Comparison of ENCODE assay signal across 18 cellular contexts in genomic region chr3:153338487-153338886, GRCh38.
DNase-seq lines count a peak whose midpoint lies in the region; ATAC-seq, FAIRE-seq and TF ChIP-seq lines count a peak whose summit lies in the region.
"Had no signal": no experiment of that assay in that cellular context is flagged by ENCODE, and none has a peak within 500 bp of the region (broad histone marks: within the 10 kb centered on the region; RNA-seq: fewer than 3 reads in every experiment).

No MANE protein-coding gene starts in this region.

- H3K27ac ChIP-seq in kidney (ENCODE audit: low read depth in 2 of 2, low read length in 2 of 2) (no peak overlapping the region), ovary (no peak overlapping the region)
- H3K27ac ChIP-seq: BLaER1 had no signal

- peaks cover 3% of the 10 kb centered on the region for H3K4me1 Mint-ChIP-seq in T-helper 17 cell
- peaks cover 3% of the 10 kb centered on the region for H3K4me1 Mint-ChIP-seq in activated CD4-positive, alpha-beta memory T cell treated with anti-CD3 and anti-CD28 coated beads, Interleukin-2, amount 10 ng/mL, durations not matched to agents 7 days and 5 days
- H3K4me1 Mint-ChIP-seq in natural killer cell treated with Interleukin-12 subunit alpha and Interleukin-12 subunit beta and Interleukin-15 and Interleukin-18, amount 100 ng/mL, for 72 hours (ENCODE audit: low read depth in 2 of 2): peaks cover 0 to 4% of the 10 kb centered on the region in 2 donors
- H3K4me1 Mint-ChIP-seq: central memory CD8-positive, alpha-beta T cell had no signal

- H3K9ac ChIP-seq in kidney (ENCODE audit: low read length in 2 of 2): no peak overlapping the region
- H3K9ac ChIP-seq: BLaER1 had no signal

- FAIRE-seq in kidney (lab: Jason Lieb, UNC): no peak

- POLR2A ChIA-PET in activated CD4-positive, alpha-beta memory T cell treated with anti-CD3 and anti-CD28 coated beads, Interleukin-2, amount 10 ng/mL, durations not matched to agents 7 days and 5 days (lab: Charles Lee): no interaction called here

- no peak for TF ChIP-seq CTCF in fibroblast of mammary gland (conservative IDR thresholded peaks at IDR 0.05; ENCODE audit: control insufficient read depth, insufficient read depth, low read depth, low read length)
- no peak for TF ChIP-seq CTCF in kidney (IDR thresholded peaks at IDR 0.05; ENCODE audit: borderline replicate concordance, extremely low read depth, insufficient read depth)
- TF ChIP-seq CTCF in ovary (IDR thresholded peaks at IDR 0.05): no peak

- H3K36me3 Mint-ChIP-seq in T-helper 17 cell (ENCODE audit: low read depth): no peaks in the 10 kb centered on the region
- no peaks in the 10 kb centered on the region for H3K36me3 Mint-ChIP-seq in activated CD4-positive, alpha-beta memory T cell treated with anti-CD3 and anti-CD28 coated beads, Interleukin-2, amount 10 ng/mL, durations not matched to agents 7 days and 5 days (ENCODE audit: low read depth)
- H3K36me3 Mint-ChIP-seq in natural killer cell treated with Interleukin-12 subunit alpha and Interleukin-12 subunit beta and Interleukin-15 and Interleukin-18, amount 100 ng/mL, for 72 hours: peaks cover 5% of the 10 kb centered on the region

- DNase-seq in AG08396 (ENCODE audit: low spot score) (peak; percentile 8), T-helper 17 cell (no peak), fibroblast of mammary gland (ENCODE audit: low read depth) (peak; percentile 88), non-pigmented ciliary epithelial cell (ENCODE audit: low read depth) (peak; percentile 32), kidney (no peak), ovary (no peak)
- no peak for DNase-seq in activated CD4-positive, alpha-beta memory T cell treated with anti-CD3 and anti-CD28 coated beads, Interleukin-2, amount 10 ng/mL, durations not matched to agents 7 days and 5 days
- no peak for DNase-seq in natural killer cell treated with Interleukin-12 subunit alpha and Interleukin-12 subunit beta and Interleukin-15 and Interleukin-18, amount 100 ng/mL, for 72 hours (ENCODE audit: low spot score)
- DNase-seq: DMS79 treated with DMSO at 0.1 percent for 48 hours; H7; hypothalamus; mammary epithelial cell; NCI-H1417 treated with DMSO at 0.1 percent for 48 hours; NCI-H446 treated with DMSO at 0.1 percent for 48 hours; stimulated activated CD4-positive, alpha-beta T cell treated with anti-CD3 and anti-CD28 coated beads, Interleukin-15, amount 100 ng/mL, for 24 hours had no signal

- H3K27me3 ChIP-seq in ovary: no peaks in the 10 kb centered on the region
- H3K27me3 ChIP-seq: BLaER1 had no signal

- H3K9me3 ChIP-seq in T-helper 17 cell (ENCODE audit: control insufficient read depth, low read length, poor library complexity, severe bottlenecking) (peaks cover 3% of the 10 kb centered on the region), kidney (ENCODE audit: control insufficient read depth in 1 of 2, low read length in 2 of 2) (no peaks in the 10 kb centered on the region), ovary (no peaks in the 10 kb centered on the region)
- H3K9me3 ChIP-seq: BLaER1 had no signal

- CTCF ChIA-PET in activated CD4-positive, alpha-beta memory T cell treated with anti-CD3 and anti-CD28 coated beads, Interleukin-2, amount 10 ng/mL, durations not matched to agents 7 days and 5 days (lab: Charles Lee): no interaction called here

- no peaks in the 10 kb centered on the region for H3K27me3 Mint-ChIP-seq in T-helper 17 cell
- H3K27me3 Mint-ChIP-seq in activated CD4-positive, alpha-beta memory T cell treated with anti-CD3 and anti-CD28 coated beads, Interleukin-2, amount 10 ng/mL, durations not matched to agents 7 days and 5 days: no peaks in the 10 kb centered on the region
- H3K27me3 Mint-ChIP-seq in natural killer cell treated with Interleukin-12 subunit alpha and Interleukin-12 subunit beta and Interleukin-15 and Interleukin-18, amount 100 ng/mL, for 72 hours: no peaks in the 10 kb centered on the region
- H3K27me3 Mint-ChIP-seq: central memory CD8-positive, alpha-beta T cell had no signal

- TF ChIP-seq EP300 in ovary (IDR thresholded peaks at IDR 0.05): no peak

- H3K27ac Mint-ChIP-seq in T-helper 17 cell: peak overlapping the region; percentile 10
- H3K27ac Mint-ChIP-seq in activated CD4-positive, alpha-beta memory T cell treated with anti-CD3 and anti-CD28 coated beads, Interleukin-2, amount 10 ng/mL, durations not matched to agents 7 days and 5 days: no peak overlapping the region
- H3K27ac Mint-ChIP-seq in natural killer cell treated with Interleukin-12 subunit alpha and Interleukin-12 subunit beta and Interleukin-15 and Interleukin-18, amount 100 ng/mL, for 72 hours: no peak overlapping the region

- H3K4me1 ChIP-seq in kidney (ENCODE audit: control insufficient read depth in 1 of 2, insufficient read depth in 1 of 2, low read depth in 1 of 2, low read length in 2 of 2) (no peaks in the 10 kb centered on the region), ovary (ENCODE audit: insufficient read depth) (no peaks in the 10 kb centered on the region)
- H3K4me1 ChIP-seq: BLaER1 had no signal

- WGBS in ovary, 3 donors: 32 to 39% (median 33%) methylated on average over 3 of the region's 3 CpGs

- no peak for ATAC-seq in T-helper 17 cell
- ATAC-seq in natural killer cell treated with Interleukin-12 subunit alpha and Interleukin-12 subunit beta and Interleukin-15 and Interleukin-18, amount 100 ng/mL, for 72 hours: no peak
- ATAC-seq: SK-N-SH treated with all-trans-retinoic acid at 6 μM for 48 hours had no signal

- H3K4me3 Mint-ChIP-seq in T-helper 17 cell: no peak overlapping the region
- no peak overlapping the region for H3K4me3 Mint-ChIP-seq in activated CD4-positive, alpha-beta memory T cell treated with anti-CD3 and anti-CD28 coated beads, Interleukin-2, amount 10 ng/mL, durations not matched to agents 7 days and 5 days
- H3K4me3 Mint-ChIP-seq in natural killer cell treated with Interleukin-12 subunit alpha and Interleukin-12 subunit beta and Interleukin-15 and Interleukin-18, amount 100 ng/mL, for 72 hours: no peak overlapping the region
- H3K4me3 Mint-ChIP-seq: central memory CD8-positive, alpha-beta T cell had no signal

- H3K36me3 ChIP-seq in kidney (ENCODE audit: control insufficient read depth in 1 of 2, insufficient read depth in 2 of 2, low read length in 2 of 2): no peaks in the 10 kb centered on the region
- no peaks in the 10 kb centered on the region for H3K36me3 ChIP-seq in ovary
- H3K36me3 ChIP-seq: BLaER1 had no signal

- intact Hi-C loops in kidney (cut with DNase I) (no loop called here), ovary (cut with DNase I) (no loop called here)

- H3K9me3 Mint-ChIP-seq in activated CD4-positive, alpha-beta memory T cell treated with anti-CD3 and anti-CD28 coated beads, Interleukin-2, amount 10 ng/mL, durations not matched to agents 7 days and 5 days: no peaks in the 10 kb centered on the region
- H3K9me3 Mint-ChIP-seq in natural killer cell treated with Interleukin-12 subunit alpha and Interleukin-12 subunit beta and Interleukin-15 and Interleukin-18, amount 100 ng/mL, for 72 hours: no peaks in the 10 kb centered on the region

- H3K4me3 ChIP-seq in fibroblast of mammary gland (ENCODE audit: control insufficient read depth, low read depth, low read length) (no peak overlapping the region), kidney (ENCODE audit: low read length in 2 of 2) (no peak overlapping the region), ovary (no peak overlapping the region)
- H3K4me3 ChIP-seq: BLaER1 had no signal

- no peak for TF ChIP-seq POLR2A in ovary (IDR thresholded peaks at IDR 0.05)

Comparison
In these comparisons a context has a peak if more than half of its experiments do, and no peak if none do; other contexts are left out.
1. DNase-seq: peak in AG08396 (single experiment), fibroblast of mammary gland (single experiment) and non-pigmented ciliary epithelial cell (single experiment); none in T-helper 17 cell (0 of 3), kidney (single experiment), activated CD4-positive, alpha-beta memory T cell treated with anti-CD3 and anti-CD28 coated beads, Interleukin-2, amount 10 ng/mL, durations not matched to agents 7 days and 5 days (single experiment), ovary (0 of 5) and natural killer cell treated with Interleukin-12 subunit alpha and Interleukin-12 subunit beta and Interleukin-15 and Interleukin-18, amount 100 ng/mL, for 72 hours (single experiment).